In the genomic region with DNA sequence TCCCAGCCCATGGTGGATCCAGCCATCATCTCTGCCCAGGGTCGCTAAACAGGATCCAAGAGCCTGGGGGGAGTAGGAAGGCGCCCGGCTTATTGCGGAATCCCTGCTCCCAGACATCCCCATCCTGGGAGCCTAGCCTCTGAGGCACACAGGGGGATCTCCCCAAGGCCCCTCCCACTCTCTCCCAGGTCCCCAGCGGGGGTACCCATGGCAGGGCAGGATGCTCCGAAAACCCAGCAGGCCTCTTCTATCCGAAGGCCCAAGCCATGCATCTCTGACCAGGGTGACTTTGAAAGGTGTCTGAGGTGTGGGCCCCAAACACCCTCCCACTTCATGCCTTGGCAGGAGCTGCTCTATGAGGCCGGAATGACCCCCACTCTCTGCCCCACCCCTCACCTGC, we compare ENCODE assay signal across 16 cellular contexts.
DNase-seq lines count a peak whose midpoint lies in the region; ATAC-seq and TF ChIP-seq lines count a peak whose summit lies in the region.
"Had no signal": no experiment of that assay in that cellular context is flagged by ENCODE, and none has a peak within 500 bp of the region (broad histone marks: within the 10 kb centered on the region; RNA-seq: fewer than 3 reads in every experiment).

No MANE protein-coding gene starts in this region.

- no peak overlapping the region for H2BK120ac ChIP-seq in neuronal stem cell (ENCODE audit: low read depth, low read length)

- H3K4me2 ChIP-seq in neuronal stem cell (ENCODE audit: insufficient read depth, low read length, poor library complexity, severe bottlenecking), result no peak overlapping the region
- H3K4me2 ChIP-seq: A549; BLaER1 treated with 17β-estradiol and CSF1 and Interleukin-3, amounts not matched to agents 10 nM and 100 nM had no signal

- intact Hi-C loops in upper lobe of right lung (cut with DNase I), result no loop called here

- H3K27me3 ChIP-seq in H7 (ENCODE audit: control insufficient read depth, insufficient read depth, low read length), result no peaks in the 10 kb centered on the region
- H3K27me3 ChIP-seq in neuronal stem cell (ENCODE audit: control insufficient read depth in 3 of 3, insufficient read depth in 3 of 3, low read depth in 1 of 3, low read length in 3 of 3), result no peaks in the 10 kb centered on the region
- H3K27me3 ChIP-seq in upper lobe of right lung, result no peaks in the 10 kb centered on the region
- H3K27me3 ChIP-seq: BLaER1 treated with 17β-estradiol and CSF1 and Interleukin-3, amounts not matched to agents 10 nM and 100 nM had no signal

- WGBS in neuronal stem cell (ENCODE audit: extremely low coverage in 2 of 2, insufficient read length in 2 of 2, insufficient replicate concordance in 1 of 2), 2 donors, result no CpG with 5 or more reads among the region's 8 CpGs

- peaks cover 0 to 2% of the 10 kb centered on the region in 2 donors for H3K9me3 ChIP-seq in neuronal stem cell (replicated peaks in 1 of 2; ENCODE audit: control insufficient read depth in 2 of 2, insufficient read depth in 1 of 2, low read depth in 1 of 2, low read length in 2 of 2)
- H3K9me3 ChIP-seq in upper lobe of right lung, result no peaks in the 10 kb centered on the region
- H3K9me3 ChIP-seq: Caco-2 had no signal

- TF ChIP-seq CTCF in upper lobe of right lung (IDR thresholded peaks at IDR 0.05), result no peak

- H3K27ac ChIP-seq in neuronal stem cell (replicated peaks; ENCODE audit: low read length), result no peak overlapping the region
- no peak overlapping the region for H3K27ac ChIP-seq in upper lobe of right lung
- H3K27ac ChIP-seq: 22Rv1; A549; BLaER1 treated with 17β-estradiol and CSF1 and Interleukin-3, amounts not matched to agents 10 nM and 100 nM; C4-2B had no signal

- H3K18ac ChIP-seq in neuronal stem cell (ENCODE audit: low read length), result peak overlapping the region; percentile 58

- H2AFZ ChIP-seq in neuronal stem cell (ENCODE audit: low read length), result no peak overlapping the region

- H3K36me3 ChIP-seq in H7 (replicated peaks; ENCODE audit: control insufficient read depth, insufficient read depth, low read length), result no peaks in the 10 kb centered on the region
- H3K36me3 ChIP-seq in neuronal stem cell (replicated peaks in 1 of 2; ENCODE audit: control insufficient read depth in 2 of 2, insufficient read depth in 2 of 2, low read length in 2 of 2), result no peaks in the 10 kb centered on the region
- no peaks in the 10 kb centered on the region for H3K36me3 ChIP-seq in upper lobe of right lung
- H3K36me3 ChIP-seq: BLaER1 treated with 17β-estradiol and CSF1 and Interleukin-3, amounts not matched to agents 10 nM and 100 nM had no signal

- H3K9ac ChIP-seq in neuronal stem cell (ENCODE audit: low read depth, low read length, poor library complexity), result no peak overlapping the region
- H3K9ac ChIP-seq: BLaER1 treated with 17β-estradiol and CSF1 and Interleukin-3, amounts not matched to agents 10 nM and 100 nM had no signal

- H2BK15ac ChIP-seq in neuronal stem cell (ENCODE audit: low read length), result no peak overlapping the region

- H2BK5ac ChIP-seq in neuronal stem cell (ENCODE audit: low read length), result no peak overlapping the region

- H3K79me1 ChIP-seq in neuronal stem cell (ENCODE audit: low read depth, low read length), result no peaks in the 10 kb centered on the region

- ATAC-seq in upper lobe of right lung, result peak; percentile 15
- ATAC-seq in GM18909 (IDR thresholded peaks at IDR 0.05; ENCODE audit: poor library complexity, unreplicated experiment), result no peak
- ATAC-seq: A549; CD8-positive, alpha-beta T cell had no signal

- peak overlapping the region; percentile 1 for H4K8ac ChIP-seq in neuronal stem cell (ENCODE audit: low read depth, low read length)

- H3K4me1 ChIP-seq in neuronal stem cell (ENCODE audit: control insufficient read depth in 2 of 2, insufficient read depth in 1 of 2, low read depth in 1 of 2, low read length in 2 of 2) (no peaks in the 10 kb centered on the region), upper lobe of right lung (no peaks in the 10 kb centered on the region)
- H3K4me1 ChIP-seq: A549; BLaER1 treated with 17β-estradiol and CSF1 and Interleukin-3, amounts not matched to agents 10 nM and 100 nM; Caco-2 had no signal

- H3K4ac ChIP-seq in neuronal stem cell (ENCODE audit: low read length), result peak overlapping the region; percentile 92

- H4K91ac ChIP-seq in neuronal stem cell (ENCODE audit: low read depth, low read length, poor library complexity), result no peak overlapping the region

- peak; percentile 35 for DNase-seq in H7
- no peak for DNase-seq in neuronal stem cell (ENCODE audit: low spot score)
- DNase-seq in upper lobe of right lung, result peak; percentile 32
- DNase-seq in amygdala (lab: John Stamatoyannopoulos, UW), result no peak
- DNase-seq: AML-193; Caco-2; Calu3; CD4-positive, alpha-beta T cell; CD8-positive, alpha-beta T cell; DMS79 treated with DMSO at 0.1 percent for 48 hours; GF-D8 had no signal

- H3K4me3 ChIP-seq in H7 (ENCODE audit: insufficient read depth, low read depth, low read length) (no peak overlapping the region), neuronal stem cell (ENCODE audit: low read length in 2 of 2) (no peak overlapping the region), upper lobe of right lung (no peak overlapping the region)
- H3K4me3 ChIP-seq: A549; BLaER1 treated with 17β-estradiol and CSF1 and Interleukin-3, amounts not matched to agents 10 nM and 100 nM had no signal

- H2AK5ac ChIP-seq in neuronal stem cell (ENCODE audit: low read depth, low read length), result peak overlapping the region; percentile 28

- peak overlapping the region; percentile 50 for H2BK12ac ChIP-seq in neuronal stem cell (ENCODE audit: low read length)

- H3K14ac ChIP-seq in neuronal stem cell (ENCODE audit: low read length), result no peak overlapping the region

- H3K23ac ChIP-seq in neuronal stem cell (ENCODE audit: low read depth, low read length, poor library complexity), result no peak overlapping the region

Comparison
In these comparisons a context has a peak if more than half of its experiments do, and no peak if none do; other contexts are left out.
1. DNase-seq: peak in H7 (single experiment) and upper lobe of right lung (single experiment); none in neuronal stem cell (single experiment) and amygdala (0 of 56).